In genomic region chr7:145986248-145986874, GRCh38 we compare ENCODE assay signal across 14 cellular contexts.
A peak's percentile ranks its signal among the peaks of the same experiment; 100 is the strongest.
DNase-seq lines count a peak whose midpoint lies in the region; ATAC-seq and TF ChIP-seq lines count a peak whose summit lies in the region.
"Had no signal": no experiment of that assay in that cellular context is flagged by ENCODE, and none has a peak within 500 bp of the region (broad histone marks: within the 10 kb centered on the region; RNA-seq: fewer than 3 reads in every experiment).

No MANE protein-coding gene starts in this region.

- H3K9me3 ChIP-seq in PC-3 (ENCODE audit: low read length) (no peaks in the 10 kb centered on the region), thyroid gland (no peaks in the 10 kb centered on the region)

- H3K4me3 ChIP-seq in PC-3 (ENCODE audit: low read length): no peak overlapping the region
- no peak overlapping the region for H3K4me3 ChIP-seq in epithelial cell of esophagus (ENCODE audit: low read length)
- no peak overlapping the region for H3K4me3 ChIP-seq in thyroid gland (replicated peaks in 1 of 3)

- H3K27ac ChIP-seq in PC-3 (ENCODE audit: low read length): no peak overlapping the region
- no peak overlapping the region for H3K27ac ChIP-seq in thyroid gland

- no peak overlapping the region for H3K4me2 ChIP-seq in PC-3 (ENCODE audit: low read length)

- POLR2A ChIA-PET in PC-3 (lab: Charles Lee; ENCODE audit: unreplicated experiment): no interaction called here

- in situ Hi-C loops in G401 (cut with HindIII; ENCODE audit: low sequenced_read_pairs): no loop called here

- no peak overlapping the region for H3K9ac ChIP-seq in PC-3 (ENCODE audit: low read length)

- H4K20me1 ChIP-seq in PC-3 (ENCODE audit: low read length): no peaks in the 10 kb centered on the region

- DNase-seq in ELF-1 (ENCODE audit: low read depth, low spot score) (peak; percentile 4), PC-3 (peak; percentile 29), epithelial cell of esophagus (ENCODE audit: low read depth) (peak; percentile 4), T1000 (lab: John Stamatoyannopoulos, UW) (no peak), G401 (ENCODE audit: low spot score) (no peak), thyroid gland (no peak)
- DNase-seq: ACHN, AML-193, COR-L47, NCI-H187, NCI-H526 treated with DMSO at 0.1 percent for 48 hours had no signal

- no TSS peak for BruUV-seq in PC-3 (replicated peaks; lab: Mats Ljungman, UMichigan)

- H3K36me3 ChIP-seq in PC-3 (ENCODE audit: low read depth, low read length) (no peaks in the 10 kb centered on the region), thyroid gland (no peaks in the 10 kb centered on the region)

- no peaks in the 10 kb centered on the region for H3K9me2 ChIP-seq in PC-3 (replicated peaks; ENCODE audit: low read length)

- CTCF ChIA-PET in PC-3 (lab: Charles Lee): no interaction called here

- H3F3A ChIP-seq in PC-3 (ENCODE audit: low read length, unreplicated experiment): no peaks in the 10 kb centered on the region

- H2AFZ ChIP-seq in PC-3 (ENCODE audit: low read length): no peak overlapping the region

- ATAC-seq in HG03565 (IDR thresholded peaks at IDR 0.05; ENCODE audit: unreplicated experiment): peak; percentile 43
- ATAC-seq in PC-3: peak; percentile 29
- ATAC-seq in GM18858 (IDR thresholded peaks at IDR 0.05; ENCODE audit: unreplicated experiment): no peak
- ATAC-seq: HepG2 had no signal

- TF ChIP-seq CTCF in PC-3 (conservative IDR thresholded peaks at IDR 0.05; ENCODE audit: low read depth, low read length) (no peak), epithelial cell of esophagus (IDR thresholded peaks at IDR 0.05; ENCODE audit: insufficient read depth, low read depth, low read length, missing control alignments) (no peak), thyroid gland (IDR thresholded peaks at IDR 0.05) (no peak)

- no peaks in the 10 kb centered on the region for H3K79me2 ChIP-seq in PC-3 (ENCODE audit: low read length)

- no peak for TF ChIP-seq POLR2A in thyroid gland (IDR thresholded peaks at IDR 0.05)

- WGBS in thyroid gland, 2 donors: 41 to 45% methylated on average over 4 of the region's 4 CpGs

- H3K4me1 ChIP-seq in PC-3 (ENCODE audit: insufficient read depth, low read length) (no peaks in the 10 kb centered on the region), thyroid gland (no peaks in the 10 kb centered on the region)

- H3K27me3 ChIP-seq in PC-3 (ENCODE audit: low read length): no peaks in the 10 kb centered on the region
- H3K27me3 ChIP-seq in thyroid gland: no peaks in the 10 kb centered on the region

- intact Hi-C loops in PC-3 (cut with micrococcal nuclease): no loop called here
- intact Hi-C loops in thyroid gland (cut with DNase I): no loop called here

Comparison
In these comparisons a context has a peak if more than half of its experiments do, and no peak if none do; other contexts are left out.
1. DNase-seq: peak in ELF-1 (single experiment), PC-3 (single experiment) and epithelial cell of esophagus (single experiment); none in T1000 (single experiment), G401 (single experiment) and thyroid gland (0 of 2).